8 cellular contexts compared by ENCODE assay signal in genomic region chr6:132813173-132813856, GRCh38. TPM values are rescaled to one million over a fixed set of nuclear protein-coding genes. Genes with fewer than 3 reads are reported as not detected.
DNase-seq lines count a peak whose midpoint lies in the region; ATAC-seq, FAIRE-seq and TF ChIP-seq lines count a peak whose summit lies in the region.

No MANE protein-coding gene starts in this region.

- DNase-seq in AG10803 (ENCODE audit: low read depth): peak; percentile 30
- peak; percentile 38 for DNase-seq in activated naive CD4-positive, alpha-beta T cell treated with anti-CD3 and anti-CD28 coated beads, Interleukin-2, amount 50 U/mL, for 16 hours
- DNase-seq in glutamatergic neuron: no peak
- peak in 4 of 6 donors; percentile 29 to 62 (median 48) for DNase-seq in pancreas

- H3K9me3 Mint-ChIP-seq in glutamatergic neuron (ENCODE audit: unreplicated experiment): peaks cover 14% of the 10 kb centered on the region

- H3K36me3 Mint-ChIP-seq in glutamatergic neuron (ENCODE audit: unreplicated experiment): no peaks in the 10 kb centered on the region

- H3K4me3 ChIP-seq in AG10803 (ENCODE audit: low read length): peak overlapping the region; percentile 95
- peak overlapping the region; percentile 99 for H3K4me3 ChIP-seq in OCI-LY3 (ENCODE audit: low read length)
- H3K4me3 ChIP-seq in pancreas: peak overlapping the region; percentile 80 to 92 (median 83)

- H3K4me3 Mint-ChIP-seq in glutamatergic neuron (ENCODE audit: unreplicated experiment): peak overlapping the region; percentile 98

- H3K27me3 ChIP-seq in OCI-LY3 (ENCODE audit: low read depth, low read length) (peaks cover 12% of the 10 kb centered on the region), pancreas (no peaks in the 10 kb centered on the region)

- peak overlapping the region; percentile 47 for H2AFZ ChIP-seq in OCI-LY3 (ENCODE audit: low read depth, low read length)

- intact Hi-C loops in pancreas (cut with DNase I): no loop called here

- peaks cover 10% of the 10 kb centered on the region for H3K27me3 Mint-ChIP-seq in glutamatergic neuron (ENCODE audit: unreplicated experiment)

- H3K4me2 ChIP-seq in OCI-LY3 (ENCODE audit: low read length): peak overlapping the region; percentile 88

- FAIRE-seq in pancreas (lab: Jason Lieb, UNC): no peak

- H3K4me1 ChIP-seq in OCI-LY3 (ENCODE audit: low read length) (peaks cover 22% of the 10 kb centered on the region), pancreas (peaks cover 0 to 26% (median 14%) of the 10 kb centered on the region in 3 donors)

- peaks cover 25% of the 10 kb centered on the region for H3K79me2 ChIP-seq in OCI-LY3 (ENCODE audit: low read length)

- no peak for TF ChIP-seq CTCF in AG10803 (conservative IDR thresholded peaks at IDR 0.05; ENCODE audit: low read length)
- no peak for TF ChIP-seq CTCF in OCI-LY3 (IDR thresholded peaks at IDR 0.05; ENCODE audit: low read depth, low read length)
- TF ChIP-seq CTCF in glutamatergic neuron (IDR thresholded peaks at IDR 0.05; ENCODE audit: partially characterized antibody, unreplicated experiment): no peak
- TF ChIP-seq CTCF in pancreas (IDR thresholded peaks at IDR 0.05): no peak

- H4K20me1 ChIP-seq in OCI-LY3 (ENCODE audit: insufficient read depth, low read length): peaks cover 37% of the 10 kb centered on the region

- ATAC-seq in GM18861 (IDR thresholded peaks at IDR 0.05; ENCODE audit: unreplicated experiment): peak; percentile 35
- peak; percentile 25 for ATAC-seq in HG03139 (IDR thresholded peaks at IDR 0.05; ENCODE audit: unreplicated experiment)
- ATAC-seq in pancreas: peak; percentile 20 to 54 (median 39)
- no peak for ATAC-seq in HG03097 (IDR thresholded peaks at IDR 0.05; ENCODE audit: low FRiP score, unreplicated experiment)

- H3K27ac ChIP-seq in OCI-LY3 (ENCODE audit: low read length) (peak overlapping the region; percentile 85), pancreas (peak overlapping the region; percentile 59 to 95 (median 88))

- H3K9me3 ChIP-seq in OCI-LY3 (ENCODE audit: insufficient read depth, low read length) (no peaks in the 10 kb centered on the region), pancreas (no peaks in the 10 kb centered on the region)

- H3K9ac ChIP-seq in OCI-LY3 (ENCODE audit: low read length): peak overlapping the region; percentile 100

- H3K4me1 Mint-ChIP-seq in glutamatergic neuron (ENCODE audit: low read depth, unreplicated experiment): peaks cover 21% of the 10 kb centered on the region

- peak overlapping the region; percentile 91 for H3K27ac Mint-ChIP-seq in glutamatergic neuron (ENCODE audit: unreplicated experiment)

- H3K36me3 ChIP-seq in OCI-LY3 (replicated peaks; ENCODE audit: low read depth, low read length): peaks cover 36% of the 10 kb centered on the region
- H3K36me3 ChIP-seq in pancreas: peaks cover 0 to 26% (median 17%) of the 10 kb centered on the region in 3 donors

- WGBS in pancreas, 2 donors: 0 to 1% methylated on average over 27 of the region's 27 CpGs

RNA-seq across cellular contexts. Expression of gene RPS12, which starts 1.1 kb away (rescaled TPM):
- total RNA-seq in glutamatergic neuron (ENCODE audit: unreplicated experiment) (432 TPM), pancreas (100 to 1,000 TPM; 511 to 945 (median 775) TPM)
- 1,000 to 10,000 TPM in 1 of 2 donors, 100 to 1,000 TPM in 1; 995 to 1,464 TPM for polyA plus RNA-seq in pancreas

RNA-seq across cellular contexts. Expression of gene SLC18B1, which starts 14.9 kb away (rescaled TPM):
- total RNA-seq in glutamatergic neuron (ENCODE audit: unreplicated experiment): 5.8 TPM
- 1 to 10 TPM; 4.4 to 9.9 (median 7.2) TPM for total RNA-seq in pancreas
- polyA plus RNA-seq in pancreas: 10 to 100 TPM in 1 of 2 donors, 1 to 10 TPM in 1; 5.5 to 10.9 TPM

RNA-seq across cellular contexts. Expression of gene VNN2, which starts 55.6 kb away (rescaled TPM):
- total RNA-seq in glutamatergic neuron (ENCODE audit: unreplicated experiment): not detected
- 1 to 10 TPM in 3 of 6 donors, under 1 TPM in 3; 0.63 to 9.6 (median 1.7) TPM for total RNA-seq in pancreas
- 1 to 10 TPM in 1 of 2 donors, under 1 TPM in 1; 0.72 to 1.2 TPM for polyA plus RNA-seq in pancreas
